In the genomic region with DNA sequence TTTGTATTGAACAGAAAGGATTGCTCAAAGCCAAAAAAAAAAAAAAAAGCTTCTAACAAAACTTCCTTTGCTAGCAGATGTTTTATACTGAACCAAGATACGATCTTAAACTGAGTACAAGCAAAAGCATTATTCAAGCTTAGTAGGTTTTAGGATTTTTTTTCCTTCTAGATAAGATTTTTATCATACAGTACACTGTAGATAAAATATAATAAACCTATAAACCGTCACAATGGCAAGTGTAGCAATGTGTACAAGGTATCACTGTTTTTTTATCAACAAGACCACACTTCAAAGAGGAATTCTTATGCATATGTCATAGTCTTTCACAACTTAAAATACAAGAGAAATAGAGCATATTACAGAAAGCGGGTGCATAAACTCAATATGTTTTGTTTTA, we compare ENCODE assay signal across 4 cellular contexts. TPM values are rescaled to one million over a fixed set of nuclear protein-coding genes. Genes with fewer than 3 reads are reported as not detected.
"Had no signal": no experiment of that assay in that cellular context is flagged by ENCODE, and none has a peak within 500 bp of the region (broad histone marks: within the 10 kb centered on the region; RNA-seq: fewer than 3 reads in every experiment).

No MANE protein-coding gene starts in this region.

- H3K4me3 ChIP-seq: GM12878 had no signal

- DNase-seq: GDM1, GF-D8 had no signal

- ATAC-seq: GM12878 had no signal

RNA-seq across cellular contexts. Expression of a gene that starts 56.5 kb away (rescaled TPM):
- total RNA-seq: G401, GM12878 had no signal
- polyA plus RNA-seq: GM12878 had no signal
